1 cellular context compared by ENCODE assay signal in the genomic region with DNA sequence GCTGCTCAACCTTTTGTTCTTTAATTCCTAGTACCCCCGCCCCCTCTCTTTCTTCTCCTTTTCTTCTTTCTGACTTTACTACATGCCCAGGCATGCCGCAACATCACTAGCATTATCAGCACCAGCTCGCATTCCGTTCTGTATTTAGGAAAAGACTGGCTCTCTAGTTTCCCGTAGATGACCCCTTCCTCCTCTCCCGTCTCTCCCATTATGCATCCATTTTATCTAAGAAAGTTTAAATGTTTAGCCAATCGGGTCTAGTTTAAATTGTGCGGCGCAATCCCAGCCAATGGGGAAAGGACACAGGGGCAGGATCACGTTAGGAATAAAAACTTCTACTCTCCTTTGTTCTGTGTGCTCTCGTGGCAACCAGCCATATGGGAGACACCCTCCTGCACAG.
TF ChIP-seq lines count a peak whose summit lies in the region.

No MANE protein-coding gene starts in this region.

TF ChIP-seq in WTC11, 78 proteins besides CTCF, POLR2A, EP300 and RAD21 (continued from another document):
- TF ChIP-seq, protein P1, sequence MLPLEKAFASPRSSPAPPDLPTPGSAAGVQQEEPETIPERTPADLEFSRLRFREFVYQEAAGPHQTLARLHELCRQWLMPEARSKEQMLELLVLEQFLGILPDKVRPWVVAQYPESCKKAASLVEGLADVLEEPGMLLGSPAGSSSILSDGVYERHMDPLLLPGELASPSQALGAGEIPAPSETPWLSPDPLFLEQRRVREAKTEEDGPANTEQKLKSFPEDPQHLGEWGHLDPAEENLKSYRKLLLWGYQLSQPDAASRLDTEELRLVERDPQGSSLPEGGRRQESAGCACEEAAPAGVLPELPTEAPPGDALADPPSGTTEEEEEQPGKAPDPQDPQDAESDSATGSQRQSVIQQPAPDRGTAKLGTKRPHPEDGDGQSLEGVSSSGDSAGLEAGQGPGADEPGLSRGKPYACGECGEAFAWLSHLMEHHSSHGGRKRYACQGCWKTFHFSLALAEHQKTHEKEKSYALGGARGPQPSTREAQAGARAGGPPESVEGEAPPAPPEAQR (CRISPR knock-in tag; IDR thresholded peaks at IDR 0.05) = no peak
- TF ChIP-seq, protein P2, sequence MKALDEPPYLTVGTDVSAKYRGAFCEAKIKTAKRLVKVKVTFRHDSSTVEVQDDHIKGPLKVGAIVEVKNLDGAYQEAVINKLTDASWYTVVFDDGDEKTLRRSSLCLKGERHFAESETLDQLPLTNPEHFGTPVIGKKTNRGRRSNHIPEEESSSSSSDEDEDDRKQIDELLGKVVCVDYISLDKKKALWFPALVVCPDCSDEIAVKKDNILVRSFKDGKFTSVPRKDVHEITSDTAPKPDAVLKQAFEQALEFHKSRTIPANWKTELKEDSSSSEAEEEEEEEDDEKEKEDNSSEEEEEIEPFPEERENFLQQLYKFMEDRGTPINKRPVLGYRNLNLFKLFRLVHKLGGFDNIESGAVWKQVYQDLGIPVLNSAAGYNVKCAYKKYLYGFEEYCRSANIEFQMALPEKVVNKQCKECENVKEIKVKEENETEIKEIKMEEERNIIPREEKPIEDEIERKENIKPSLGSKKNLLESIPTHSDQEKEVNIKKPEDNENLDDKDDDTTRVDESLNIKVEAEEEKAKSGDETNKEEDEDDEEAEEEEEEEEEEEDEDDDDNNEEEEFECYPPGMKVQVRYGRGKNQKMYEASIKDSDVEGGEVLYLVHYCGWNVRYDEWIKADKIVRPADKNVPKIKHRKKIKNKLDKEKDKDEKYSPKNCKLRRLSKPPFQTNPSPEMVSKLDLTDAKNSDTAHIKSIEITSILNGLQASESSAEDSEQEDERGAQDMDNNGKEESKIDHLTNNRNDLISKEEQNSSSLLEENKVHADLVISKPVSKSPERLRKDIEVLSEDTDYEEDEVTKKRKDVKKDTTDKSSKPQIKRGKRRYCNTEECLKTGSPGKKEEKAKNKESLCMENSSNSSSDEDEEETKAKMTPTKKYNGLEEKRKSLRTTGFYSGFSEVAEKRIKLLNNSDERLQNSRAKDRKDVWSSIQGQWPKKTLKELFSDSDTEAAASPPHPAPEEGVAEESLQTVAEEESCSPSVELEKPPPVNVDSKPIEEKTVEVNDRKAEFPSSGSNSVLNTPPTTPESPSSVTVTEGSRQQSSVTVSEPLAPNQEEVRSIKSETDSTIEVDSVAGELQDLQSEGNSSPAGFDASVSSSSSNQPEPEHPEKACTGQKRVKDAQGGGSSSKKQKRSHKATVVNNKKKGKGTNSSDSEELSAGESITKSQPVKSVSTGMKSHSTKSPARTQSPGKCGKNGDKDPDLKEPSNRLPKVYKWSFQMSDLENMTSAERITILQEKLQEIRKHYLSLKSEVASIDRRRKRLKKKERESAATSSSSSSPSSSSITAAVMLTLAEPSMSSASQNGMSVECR (CRISPR knock-in tag; IDR thresholded peaks at IDR 0.05; ENCODE audit: borderline replicate concordance) = no peak
- TF ChIP-seq, protein P3, sequence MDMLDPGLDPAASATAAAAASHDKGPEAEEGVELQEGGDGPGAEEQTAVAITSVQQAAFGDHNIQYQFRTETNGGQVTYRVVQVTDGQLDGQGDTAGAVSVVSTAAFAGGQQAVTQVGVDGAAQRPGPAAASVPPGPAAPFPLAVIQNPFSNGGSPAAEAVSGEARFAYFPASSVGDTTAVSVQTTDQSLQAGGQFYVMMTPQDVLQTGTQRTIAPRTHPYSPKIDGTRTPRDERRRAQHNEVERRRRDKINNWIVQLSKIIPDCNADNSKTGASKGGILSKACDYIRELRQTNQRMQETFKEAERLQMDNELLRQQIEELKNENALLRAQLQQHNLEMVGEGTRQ (CRISPR knock-in tag; IDR thresholded peaks at IDR 0.05) = no peak
- no peak for TF ChIP-seq E2F4 (CRISPR knock-in tag; IDR thresholded peaks at IDR 0.05; ENCODE audit: borderline replicate concordance, low read depth)
- TF ChIP-seq, protein P4, sequence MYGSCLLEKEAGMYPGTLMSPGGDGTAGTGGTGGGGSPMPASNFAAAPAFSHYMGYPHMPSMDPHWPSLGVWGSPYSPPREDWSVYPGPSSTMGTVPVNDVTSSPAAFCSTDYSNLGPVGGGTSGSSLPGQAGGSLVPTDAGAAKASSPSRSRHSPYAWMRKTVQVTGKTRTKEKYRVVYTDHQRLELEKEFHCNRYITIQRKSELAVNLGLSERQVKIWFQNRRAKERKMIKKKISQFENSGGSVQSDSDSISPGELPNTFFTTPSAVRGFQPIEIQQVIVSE (CRISPR knock-in tag; IDR thresholded peaks at IDR 0.05; ENCODE audit: borderline replicate concordance) = no peak
- TF ChIP-seq MAX (CRISPR knock-in tag; IDR thresholded peaks at IDR 0.05) = no peak
- TF ChIP-seq ZNF121 (CRISPR knock-in tag; IDR thresholded peaks at IDR 0.05) = no peak
- TF ChIP-seq ATF2 (CRISPR knock-in tag; IDR thresholded peaks at IDR 0.05; ENCODE audit: borderline replicate concordance, low read depth) = no peak
- TF ChIP-seq, protein P5, sequence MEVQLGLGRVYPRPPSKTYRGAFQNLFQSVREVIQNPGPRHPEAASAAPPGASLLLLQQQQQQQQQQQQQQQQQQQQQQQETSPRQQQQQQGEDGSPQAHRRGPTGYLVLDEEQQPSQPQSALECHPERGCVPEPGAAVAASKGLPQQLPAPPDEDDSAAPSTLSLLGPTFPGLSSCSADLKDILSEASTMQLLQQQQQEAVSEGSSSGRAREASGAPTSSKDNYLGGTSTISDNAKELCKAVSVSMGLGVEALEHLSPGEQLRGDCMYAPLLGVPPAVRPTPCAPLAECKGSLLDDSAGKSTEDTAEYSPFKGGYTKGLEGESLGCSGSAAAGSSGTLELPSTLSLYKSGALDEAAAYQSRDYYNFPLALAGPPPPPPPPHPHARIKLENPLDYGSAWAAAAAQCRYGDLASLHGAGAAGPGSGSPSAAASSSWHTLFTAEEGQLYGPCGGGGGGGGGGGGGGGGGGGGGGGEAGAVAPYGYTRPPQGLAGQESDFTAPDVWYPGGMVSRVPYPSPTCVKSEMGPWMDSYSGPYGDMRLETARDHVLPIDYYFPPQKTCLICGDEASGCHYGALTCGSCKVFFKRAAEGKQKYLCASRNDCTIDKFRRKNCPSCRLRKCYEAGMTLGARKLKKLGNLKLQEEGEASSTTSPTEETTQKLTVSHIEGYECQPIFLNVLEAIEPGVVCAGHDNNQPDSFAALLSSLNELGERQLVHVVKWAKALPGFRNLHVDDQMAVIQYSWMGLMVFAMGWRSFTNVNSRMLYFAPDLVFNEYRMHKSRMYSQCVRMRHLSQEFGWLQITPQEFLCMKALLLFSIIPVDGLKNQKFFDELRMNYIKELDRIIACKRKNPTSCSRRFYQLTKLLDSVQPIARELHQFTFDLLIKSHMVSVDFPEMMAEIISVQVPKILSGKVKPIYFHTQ (CRISPR knock-in tag; IDR thresholded peaks at IDR 0.05) = no peak
- TF ChIP-seq GABPB1 (CRISPR knock-in tag; IDR thresholded peaks at IDR 0.05) = no peak
- TF ChIP-seq, protein P6, sequence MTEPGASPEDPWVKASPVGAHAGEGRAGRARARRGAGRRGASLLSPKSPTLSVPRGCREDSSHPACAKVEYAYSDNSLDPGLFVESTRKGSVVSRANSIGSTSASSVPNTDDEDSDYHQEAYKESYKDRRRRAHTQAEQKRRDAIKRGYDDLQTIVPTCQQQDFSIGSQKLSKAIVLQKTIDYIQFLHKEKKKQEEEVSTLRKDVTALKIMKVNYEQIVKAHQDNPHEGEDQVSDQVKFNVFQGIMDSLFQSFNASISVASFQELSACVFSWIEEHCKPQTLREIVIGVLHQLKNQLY (CRISPR knock-in tag; IDR thresholded peaks at IDR 0.05) = no peak
- no peak for TF ChIP-seq KAT7 (CRISPR knock-in tag; IDR thresholded peaks at IDR 0.05; ENCODE audit: borderline replicate concordance)
- TF ChIP-seq IRF2 (CRISPR knock-in tag; IDR thresholded peaks at IDR 0.05; ENCODE audit: borderline replicate concordance, low read depth) = no peak
- no peak for TF ChIP-seq NR1H2 (CRISPR knock-in tag; IDR thresholded peaks at IDR 0.05)
- no peak for TF ChIP-seq ELF4 (CRISPR knock-in tag; IDR thresholded peaks at IDR 0.05; ENCODE audit: low read depth)
